In genomic region chr2:241315183-241315878, GRCh38 we compare ENCODE assay signal across 8 cellular contexts. TPM values are rescaled to one million over a fixed set of nuclear protein-coding genes. Genes with fewer than 3 reads are reported as not detected.
DNase-seq lines count a peak whose midpoint lies in the region; ATAC-seq and TF ChIP-seq lines count a peak whose summit lies in the region.

HDLBP (minus strand) TSS chr2:241315672; CDS start chr2:241266869, 48,803 bp downstream.

- no peaks in the 10 kb centered on the region for H3K36me3 ChIP-seq in kidney epithelial cell (ENCODE audit: control insufficient read depth, insufficient read depth, low read length)

- TF ChIP-seq CTCF in kidney epithelial cell (IDR thresholded peaks at IDR 0.05; ENCODE audit: insufficient read depth, low read length, poor library complexity, severe bottlenecking): peak; percentile 44

- peak within 1 kb of the TSS; percentile 72 for H3K4me3 ChIP-seq in kidney epithelial cell (ENCODE audit: low read depth, low read length)

- H3K27me3 ChIP-seq in kidney epithelial cell (ENCODE audit: control insufficient read depth, insufficient read depth, low read length): no peaks in the 10 kb centered on the region

- ATAC-seq in GM19043 (IDR thresholded peaks at IDR 0.05; ENCODE audit: low read depth, unreplicated experiment): peak; percentile 54
- ATAC-seq in HG03432 (IDR thresholded peaks at IDR 0.05; ENCODE audit: unreplicated experiment): peak; percentile 79

- DNase-seq in AG20443 (ENCODE audit: low spot score) (peak; percentile 99), NCI-H460 (ENCODE audit: extremely low read depth, low read depth) (peak; percentile 99), cerebellum (ENCODE audit: low spot score) (peak; percentile 98), kidney epithelial cell (ENCODE audit: low read depth) (peak; percentile 91)
- peak; percentile 100 for DNase-seq in activated CD4-positive, alpha-beta T cell treated with anti-CD3 and anti-CD28 coated beads for 1 hour
- peak; percentile 99 to 100 for DNase-seq in stimulated activated CD4-positive, alpha-beta T cell treated with anti-CD3 and anti-CD28 coated beads, Interleukin-15, amount 100 ng/mL, for 48 hours (ENCODE audit: low read depth in 2 of 2)

RNA-seq across cellular contexts. Expression of gene HDLBP, which starts in this region (rescaled TPM):
- 603 and 606 TPM in 2 replicates for total RNA-seq in NCI-H460 (2014; rRNA removed; shearing (Covaris generic))
- 182 and 213 TPM in 2 replicates for polyA plus RNA-seq in NCI-H460 (2014; cell fraction: nucleus; rRNA removed)
- total RNA-seq in cerebellum: 183 TPM
- total RNA-seq in kidney epithelial cell: 405 and 510 TPM in 2 replicates

Comparison
In these comparisons a context has a peak if more than half of its experiments do, and no peak if none do; other contexts are left out.
1. Peak in every context shown above with its lines: DNase-seq, ATAC-seq and H3K4me3 ChIP-seq.